Comparison of ENCODE assay signal across 12 cellular contexts in the genomic region with DNA sequence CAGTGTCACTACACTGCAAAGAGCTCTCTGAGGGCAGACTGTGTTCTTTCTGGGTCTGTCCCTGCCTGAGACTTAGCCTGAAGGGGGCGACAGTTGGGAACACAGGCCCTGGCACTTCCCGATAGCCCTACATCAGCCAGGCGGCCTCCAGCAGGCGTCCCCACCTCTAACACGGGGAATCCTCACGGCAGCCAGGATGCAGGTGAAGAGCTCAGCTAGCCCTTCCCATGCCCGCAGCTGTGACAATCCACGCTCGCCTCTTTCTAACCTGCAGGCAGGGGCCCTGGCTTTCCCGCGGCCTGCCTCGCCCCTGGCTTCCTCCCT. TPM values are rescaled to one million over a fixed set of nuclear protein-coding genes. Genes with fewer than 3 reads are reported as not detected.
A peak's percentile ranks its signal among the peaks of the same experiment; 100 is the strongest.
DNase-seq lines count a peak whose midpoint lies in the region; ATAC-seq and TF ChIP-seq lines count a peak whose summit lies in the region.
"Had no signal": no experiment of that assay in that cellular context is flagged by ENCODE, and none has a peak within 500 bp of the region (broad histone marks: within the 10 kb centered on the region; RNA-seq: fewer than 3 reads in every experiment).

No MANE protein-coding gene starts in this region.

- H3K27me3 Mint-ChIP-seq in activated CD4-positive, alpha-beta T cell treated with anti-CD3 and anti-CD28 coated beads for 36 hours: no peaks in the 10 kb centered on the region
- no peaks in the 10 kb centered on the region for H3K27me3 Mint-ChIP-seq in endodermal cell (ENCODE audit: insufficient read depth)

- 87 to 90% methylated on average over 12 of the region's 12 CpGs for WGBS in endodermal cell (ENCODE audit: insufficient coverage in 1 of 2, insufficient read length in 1 of 2), 2 experiments

- peaks cover 13% of the 10 kb centered on the region for H4K20me1 ChIP-seq in Loucy (ENCODE audit: insufficient read depth, low read length, poor library complexity, severe bottlenecking)

- H3K4me3 ChIP-seq in Loucy (ENCODE audit: low read length, poor library complexity, severe bottlenecking) (no peak overlapping the region), endodermal cell (ENCODE audit: low read length) (no peak overlapping the region), neutrophil (ENCODE audit: low read depth in 1 of 2, low read length in 1 of 2) (peak overlapping the region; percentile 53 to 68)
- H3K4me3 ChIP-seq: thyroid gland had no signal

- ATAC-seq in activated CD4-positive, alpha-beta T cell treated with anti-CD3 and anti-CD28 coated beads for 36 hours: peak; percentile 38
- no peak for ATAC-seq in GM21825 (IDR thresholded peaks at IDR 0.05; ENCODE audit: unreplicated experiment)
- ATAC-seq in HG03139 (IDR thresholded peaks at IDR 0.05; ENCODE audit: unreplicated experiment): no peak

- H3K9me3 ChIP-seq in Loucy (ENCODE audit: insufficient read depth, low read depth, low read length) (no peaks in the 10 kb centered on the region), endodermal cell (ENCODE audit: control insufficient read depth, low read length) (no peaks in the 10 kb centered on the region), neutrophil (no peaks in the 10 kb centered on the region)
- H3K9me3 ChIP-seq: thyroid gland had no signal

- H3K27ac ChIP-seq in endodermal cell (ENCODE audit: low read depth, low read length) (no peak overlapping the region), neutrophil (peak overlapping the region; percentile 99)
- H3K27ac ChIP-seq: parathyroid adenoma, thyroid gland had no signal

- POLR2A ChIA-PET in activated CD4-positive, alpha-beta T cell treated with anti-CD3 and anti-CD28 coated beads for 36 hours (lab: Charles Lee): no interaction called here

- intact Hi-C loops in activated CD4-positive, alpha-beta T cell treated with anti-CD3 and anti-CD28 coated beads for 36 hours (cut with DNase I, micrococcal nuclease): loop anchor here in 1 of 2 experiments (10.0 kb wide), 1 partner anchor 987 kb away; the partner anchor contains the start of gene SETX

- H3K9me2 ChIP-seq in Loucy (replicated peaks; ENCODE audit: low read depth, low read length): no peaks in the 10 kb centered on the region

- H2AFZ ChIP-seq in Loucy (ENCODE audit: low read length): no peak overlapping the region
- H2AFZ ChIP-seq: parathyroid adenoma had no signal

- CTCF ChIA-PET in activated CD4-positive, alpha-beta T cell treated with anti-CD3 and anti-CD28 coated beads for 36 hours (lab: Charles Lee): interaction anchor here (0.7 to 1.7 kb wide), 6 partner anchors 11 to 597 kb away, joined by 3 to 11 read pairs (median 3); no protein-coding TSS in a partner anchor

- TF ChIP-seq CTCF in Loucy (conservative IDR thresholded peaks at IDR 0.05; ENCODE audit: low read length) (peak; percentile 37), endodermal cell (conservative IDR thresholded peaks at IDR 0.05) (peak; percentile 73), neutrophil (IDR thresholded peaks at IDR 0.05) (peak; percentile 43)

- H3K9ac ChIP-seq in Loucy (ENCODE audit: low read depth, low read length, poor library complexity, severe bottlenecking) (no peak overlapping the region), endodermal cell (ENCODE audit: extremely low read depth, low read length, poor library complexity, severe bottlenecking) (no peak overlapping the region)
- H3K9ac ChIP-seq: parathyroid adenoma had no signal

- H3K9me3 Mint-ChIP-seq in activated CD4-positive, alpha-beta T cell treated with anti-CD3 and anti-CD28 coated beads for 36 hours (ENCODE audit: low read depth): no peaks in the 10 kb centered on the region
- H3K9me3 Mint-ChIP-seq in endodermal cell: no peaks in the 10 kb centered on the region

- H3K4me1 ChIP-seq in Loucy (ENCODE audit: insufficient read depth, low read length, poor library complexity, severe bottlenecking) (peaks cover 23% of the 10 kb centered on the region), endodermal cell (ENCODE audit: control insufficient read depth, insufficient read depth, low read length) (no peaks in the 10 kb centered on the region), neutrophil (ENCODE audit: control insufficient read depth in 1 of 2, insufficient read depth in 1 of 2, low read depth in 1 of 2, low read length in 1 of 2) (peaks cover 67 to 80% of the 10 kb centered on the region in 2 experiments)
- H3K4me1 ChIP-seq: parathyroid adenoma had no signal

- H3K36me3 Mint-ChIP-seq in activated CD4-positive, alpha-beta T cell treated with anti-CD3 and anti-CD28 coated beads for 36 hours (ENCODE audit: low read depth): peaks cover 49% of the 10 kb centered on the region
- peaks cover 76% of the 10 kb centered on the region for H3K36me3 Mint-ChIP-seq in endodermal cell (ENCODE audit: low read depth)

- H3K4me2 ChIP-seq in Loucy (ENCODE audit: low read depth, low read length, poor library complexity, severe bottlenecking): no peak overlapping the region

- peaks cover 22% of the 10 kb centered on the region for H3K79me2 ChIP-seq in Loucy (ENCODE audit: insufficient read depth, low read length)
- H3K79me2 ChIP-seq: parathyroid adenoma had no signal

- H3K4me1 Mint-ChIP-seq in activated CD4-positive, alpha-beta T cell treated with anti-CD3 and anti-CD28 coated beads for 36 hours: peaks cover 14% of the 10 kb centered on the region
- peaks cover 8% of the 10 kb centered on the region for H3K4me1 Mint-ChIP-seq in endodermal cell

- H3K4me3 Mint-ChIP-seq in activated CD4-positive, alpha-beta T cell treated with anti-CD3 and anti-CD28 coated beads for 36 hours: no peak overlapping the region
- H3K4me3 Mint-ChIP-seq in endodermal cell: no peak overlapping the region

- peak overlapping the region; percentile 58 for H3K27ac Mint-ChIP-seq in activated CD4-positive, alpha-beta T cell treated with anti-CD3 and anti-CD28 coated beads for 36 hours
- H3K27ac Mint-ChIP-seq in endodermal cell: peak overlapping the region; percentile 61

- no peaks in the 10 kb centered on the region for H3F3A ChIP-seq in Loucy (ENCODE audit: low read depth)

- peaks cover 24% of the 10 kb centered on the region; the same call in 1 of the 2 replicates for H3K36me3 ChIP-seq in Loucy (ENCODE audit: insufficient read depth, low read length)
- H3K36me3 ChIP-seq in endodermal cell (ENCODE audit: control insufficient read depth, insufficient read depth, low read length): peaks cover 65% of the 10 kb centered on the region
- H3K36me3 ChIP-seq in neutrophil: peaks cover 47% of the 10 kb centered on the region

- H3K27me3 ChIP-seq in Loucy (ENCODE audit: insufficient read depth, low read length, poor library complexity, severe bottlenecking) (no peaks in the 10 kb centered on the region), endodermal cell (ENCODE audit: control insufficient read depth, insufficient read depth, low read length, poor library complexity, severe bottlenecking) (no peaks in the 10 kb centered on the region), neutrophil (no peaks in the 10 kb centered on the region)
- H3K27me3 ChIP-seq: thyroid gland had no signal

- no peak for DNase-seq in activated CD4-positive, alpha-beta T cell treated with anti-CD3 and anti-CD28 coated beads for 36 hours
- no peak for DNase-seq in activated CD4-positive, alpha-beta T cell treated with anti-CD3 and anti-CD28 coated beads for 4 hours
- DNase-seq in endodermal cell: peak; percentile 90
- no peak for DNase-seq in NK-92 treated with Interleukin-12 subunit alpha and Interleukin-12 subunit beta, amount 100 ng/mL, for 24 hours (lab: John Stamatoyannopoulos, UW)
- DNase-seq: NCI-H1436; stimulated activated CD4-positive, alpha-beta T cell treated with anti-CD3 and anti-CD28 coated beads, Interleukin-4, amount 100 ng/mL, for 4 hours had no signal

RNA-seq across cellular contexts. Expression of gene MED22, which starts 5.9 kb away (rescaled TPM):
- total RNA-seq in activated CD4-positive, alpha-beta T cell treated with anti-CD3 and anti-CD28 coated beads for 36 hours: 10 to 100 TPM; 22.9 to 26.4 TPM
- total RNA-seq in endodermal cell: 10 to 100 TPM; 54.6 to 57.3 TPM
- 38.4 TPM for polyA plus RNA-seq in endodermal cell (2013, experiment 1 of 2)
- 36.6 TPM for polyA plus RNA-seq in endodermal cell (2013, experiment 2 of 2)

RNA-seq across cellular contexts. Expression of gene RPL7A, which starts 6.0 kb away (rescaled TPM):
- total RNA-seq in activated CD4-positive, alpha-beta T cell treated with anti-CD3 and anti-CD28 coated beads for 36 hours: 1,000 to 10,000 TPM; 3,179 to 3,246 TPM
- 1,000 to 10,000 TPM; 2,418 to 2,634 TPM for total RNA-seq in endodermal cell
- 2,489 TPM for polyA plus RNA-seq in endodermal cell (2013, experiment 1 of 2)
- polyA plus RNA-seq in endodermal cell (2013, experiment 2 of 2): 2,405 TPM

RNA-seq across cellular contexts. Expression of gene SURF6, which starts 6.1 kb away (rescaled TPM):
- 10 to 100 TPM; 22.4 to 24.3 TPM for total RNA-seq in activated CD4-positive, alpha-beta T cell treated with anti-CD3 and anti-CD28 coated beads for 36 hours
- 10 to 100 TPM; 22.9 to 27.5 TPM for total RNA-seq in endodermal cell
- polyA plus RNA-seq in endodermal cell (2013, experiment 1 of 2): 18.8 TPM
- 16.6 TPM for polyA plus RNA-seq in endodermal cell (2013, experiment 2 of 2)

RNA-seq across cellular contexts. Expression of gene SURF1, which starts 14.2 kb away (rescaled TPM):
- total RNA-seq in activated CD4-positive, alpha-beta T cell treated with anti-CD3 and anti-CD28 coated beads for 36 hours: 10 to 100 TPM; 17.4 to 29.1 TPM
- 10 to 100 TPM; 45.1 to 54.4 TPM for total RNA-seq in endodermal cell
- 40.7 TPM for polyA plus RNA-seq in endodermal cell (2013, experiment 1 of 2)
- 33.0 TPM for polyA plus RNA-seq in endodermal cell (2013, experiment 2 of 2)

RNA-seq across cellular contexts. Expression of gene SURF2, which starts 14.3 kb away (rescaled TPM):
- 10 to 100 TPM; 17.3 to 21.8 TPM for total RNA-seq in activated CD4-positive, alpha-beta T cell treated with anti-CD3 and anti-CD28 coated beads for 36 hours
- 10 to 100 TPM; 18.0 to 25.9 TPM for total RNA-seq in endodermal cell
- 25.5 TPM for polyA plus RNA-seq in endodermal cell (2013, experiment 1 of 2)
- polyA plus RNA-seq in endodermal cell (2013, experiment 2 of 2): 25.3 TPM

Comparison
In these comparisons a context has a peak if more than half of its experiments do, and no peak if none do; other contexts are left out.
1. H3K4me3 ChIP-seq: peak in neutrophil (2 of 2); none in Loucy (single experiment) and endodermal cell (single experiment).
2. Peak in every context shown above with its lines, with median percentiles within 50 percentile points of each other: CTCF ChIP-seq.